Comparison of ENCODE assay signal across 1 cellular context in genomic region chr2:192286093-192286701, GRCh38.
TF ChIP-seq lines count a peak whose summit lies in the region.

No MANE protein-coding gene starts in this region.

TF ChIP-seq in K562, 482 proteins besides CTCF, POLR2A, EP300 and RAD21 (continued from another document):
- TF ChIP-seq STAT6 (CRISPR knock-in tag; IDR thresholded peaks at IDR 0.05) (no peak), ZNF282 (CRISPR knock-in tag; IDR thresholded peaks at IDR 0.05) (no peak), ZNF668 (CRISPR knock-in tag; IDR thresholded peaks at IDR 0.05) (no peak)
